ENCODE assay signal across 8 cellular contexts in genomic region chrX:47191331-47191730, GRCh38. TPM values are rescaled to one million over a fixed set of nuclear protein-coding genes. Genes with fewer than 3 reads are reported as not detected.
DNase-seq lines count a peak whose midpoint lies in the region; ATAC-seq and TF ChIP-seq lines count a peak whose summit lies in the region.

No MANE protein-coding gene starts in this region.

- H3K9ac ChIP-seq in neural cell (ENCODE audit: low read length) = no peak overlapping the region

- H3K27ac Mint-ChIP-seq in effector memory CD8-positive, alpha-beta T cell = peak overlapping the region; percentile 94 to 99
- H3K27ac Mint-ChIP-seq in type B pancreatic cell = peak overlapping the region; percentile 77

- H3K9me3 Mint-ChIP-seq in effector memory CD8-positive, alpha-beta T cell = no peaks in the 10 kb centered on the region
- H3K9me3 Mint-ChIP-seq in type B pancreatic cell = no peaks in the 10 kb centered on the region

- no peaks in the 10 kb centered on the region for H3F3A ChIP-seq in neural cell (ENCODE audit: insufficient read depth, low read length, poor library complexity, severe bottlenecking)

- no peak overlapping the region for H3K4me2 ChIP-seq in neural cell (ENCODE audit: low read length)

- no peak for TF ChIP-seq RAD21 in neural cell (conservative IDR thresholded peaks at IDR 0.05)

- H3K27me3 ChIP-seq in neural cell (ENCODE audit: insufficient read depth, low read depth, low read length) = no peaks in the 10 kb centered on the region

- H3K4me3 ChIP-seq in neural cell (ENCODE audit: low read length) = peak overlapping the region; percentile 63

- no peaks in the 10 kb centered on the region for H3K27me3 Mint-ChIP-seq in effector memory CD8-positive, alpha-beta T cell
- no peaks in the 10 kb centered on the region for H3K27me3 Mint-ChIP-seq in type B pancreatic cell

- DNase-seq in DMS79 (lab: John Stamatoyannopoulos, UW) = peak; percentile 3
- peak; percentile 33 to 79 (median 63) for DNase-seq in NCI-H1417 (lab: John Stamatoyannopoulos, UW)
- DNase-seq in activated CD4-positive, alpha-beta T cell treated with anti-CD3 and anti-CD28 coated beads for 48 hours = peak; percentile 64
- DNase-seq in effector memory CD8-positive, alpha-beta T cell = peak; percentile 42 to 51 (median 46)
- DNase-seq in type B pancreatic cell (ENCODE audit: extremely low spot score, unreplicated experiment) = no peak

- peak overlapping the region; percentile 97 to 98 for H3K4me3 Mint-ChIP-seq in effector memory CD8-positive, alpha-beta T cell
- peak overlapping the region; percentile 96 for H3K4me3 Mint-ChIP-seq in type B pancreatic cell

- peaks cover 33 to 37% of the 10 kb centered on the region in 2 donors for H3K4me1 Mint-ChIP-seq in effector memory CD8-positive, alpha-beta T cell (ENCODE audit: low read depth in 2 of 2)
- peaks cover 29% of the 10 kb centered on the region for H3K4me1 Mint-ChIP-seq in type B pancreatic cell (ENCODE audit: unreplicated experiment)

- no peak overlapping the region for H2AFZ ChIP-seq in neural cell (ENCODE audit: low read depth, low read length)

- no peak overlapping the region for H3K27ac ChIP-seq in neural cell (ENCODE audit: low read length)

- H3K36me3 ChIP-seq in neural cell (ENCODE audit: insufficient read depth, low read length) = no peaks in the 10 kb centered on the region

- H3K9me3 ChIP-seq in neural cell (ENCODE audit: low read length) = no peaks in the 10 kb centered on the region

- no peak for TF ChIP-seq EP300 in neural cell (conservative IDR thresholded peaks at IDR 0.05; ENCODE audit: poor library complexity, severe bottlenecking)

- peaks cover 33% of the 10 kb centered on the region for H3K36me3 Mint-ChIP-seq in effector memory CD8-positive, alpha-beta T cell (ENCODE audit: insufficient read depth)
- peaks cover 17% of the 10 kb centered on the region for H3K36me3 Mint-ChIP-seq in type B pancreatic cell

- peaks cover 26% of the 10 kb centered on the region for H3K79me2 ChIP-seq in neural cell (replicated peaks; ENCODE audit: insufficient read depth, low read length)

- H4K20me1 ChIP-seq in neural cell (ENCODE audit: insufficient read depth) = peaks cover 3% of the 10 kb centered on the region

- peak; percentile 35 for ATAC-seq in effector memory CD8-positive, alpha-beta T cell (replicated peaks)
- ATAC-seq in GM21786 (IDR thresholded peaks at IDR 0.05; ENCODE audit: unreplicated experiment) (no peak), HG03378 (IDR thresholded peaks at IDR 0.05; ENCODE audit: unreplicated experiment) (no peak)

- no peak for TF ChIP-seq CTCF in neural cell (IDR thresholded peaks at IDR 0.05; ENCODE audit: poor library complexity, severe bottlenecking)
- no peak for TF ChIP-seq CTCF in type B pancreatic cell (conservative IDR thresholded peaks at IDR 0.05)

- H3K9me2 ChIP-seq in neural cell (ENCODE audit: insufficient read depth, low read length) = no peaks in the 10 kb centered on the region

TF ChIP-seq in neural cell, 6 proteins besides CTCF, POLR2A, EP300 and RAD21:
- TF ChIP-seq MXI1 (conservative IDR thresholded peaks at IDR 0.05; ENCODE audit: poor library complexity, severe bottlenecking) (no peak), EZH2 (IDR thresholded peaks at IDR 0.05; ENCODE audit: borderline replicate concordance, insufficient read depth, low read length, poor library complexity, severe bottlenecking) (no peak), POLR2AphosphoS5 (IDR thresholded peaks at IDR 0.05) (no peak)

RNA-seq across cellular contexts. Expression of gene UBA1, which starts 2.3 kb away (rescaled TPM):
- polyA plus RNA-seq in neural cell = 132 and 150 TPM in 2 replicates
- 191 and 195 TPM in 2 replicates for polyA minus RNA-seq in neural cell
- 314 and 384 TPM in 2 replicates for total RNA-seq in type B pancreatic cell (ENCODE audit: low replicate concordance)

RNA-seq across cellular contexts. Expression of gene CDK16, which starts 27.1 kb away (rescaled TPM):
- 97.8 and 99.0 TPM in 2 replicates for polyA plus RNA-seq in neural cell
- 151 and 160 TPM in 2 replicates for polyA minus RNA-seq in neural cell
- total RNA-seq in type B pancreatic cell (ENCODE audit: low replicate concordance) = 206 and 234 TPM in 2 replicates

RNA-seq across cellular contexts. Expression of gene USP11, which starts 41.5 kb away (rescaled TPM):
- polyA plus RNA-seq in neural cell = 184 and 215 TPM in 2 replicates
- polyA minus RNA-seq in neural cell = 272 and 301 TPM in 2 replicates
- 84.2 and 189 TPM in 2 replicates for total RNA-seq in type B pancreatic cell (ENCODE audit: low replicate concordance)

RNA-seq across cellular contexts. Expression of gene RBM10, which starts 46.3 kb away (rescaled TPM):
- polyA plus RNA-seq in neural cell = 53.1 and 64.9 TPM in 2 replicates
- polyA minus RNA-seq in neural cell = 63.9 and 75.5 TPM in 2 replicates
- total RNA-seq in type B pancreatic cell (ENCODE audit: low replicate concordance) = 46.7 and 61.9 TPM in 2 replicates

RNA-seq across cellular contexts. Expression of gene NDUFB11, which starts 46.8 kb away (rescaled TPM):
- 184 and 195 TPM in 2 replicates for polyA plus RNA-seq in neural cell
- polyA minus RNA-seq in neural cell = 53.6 and 67.1 TPM in 2 replicates
- 95.5 and 103 TPM in 2 replicates for total RNA-seq in type B pancreatic cell (ENCODE audit: low replicate concordance)
